Comparison of ENCODE assay signal across 8 cellular contexts in the genomic region with DNA sequence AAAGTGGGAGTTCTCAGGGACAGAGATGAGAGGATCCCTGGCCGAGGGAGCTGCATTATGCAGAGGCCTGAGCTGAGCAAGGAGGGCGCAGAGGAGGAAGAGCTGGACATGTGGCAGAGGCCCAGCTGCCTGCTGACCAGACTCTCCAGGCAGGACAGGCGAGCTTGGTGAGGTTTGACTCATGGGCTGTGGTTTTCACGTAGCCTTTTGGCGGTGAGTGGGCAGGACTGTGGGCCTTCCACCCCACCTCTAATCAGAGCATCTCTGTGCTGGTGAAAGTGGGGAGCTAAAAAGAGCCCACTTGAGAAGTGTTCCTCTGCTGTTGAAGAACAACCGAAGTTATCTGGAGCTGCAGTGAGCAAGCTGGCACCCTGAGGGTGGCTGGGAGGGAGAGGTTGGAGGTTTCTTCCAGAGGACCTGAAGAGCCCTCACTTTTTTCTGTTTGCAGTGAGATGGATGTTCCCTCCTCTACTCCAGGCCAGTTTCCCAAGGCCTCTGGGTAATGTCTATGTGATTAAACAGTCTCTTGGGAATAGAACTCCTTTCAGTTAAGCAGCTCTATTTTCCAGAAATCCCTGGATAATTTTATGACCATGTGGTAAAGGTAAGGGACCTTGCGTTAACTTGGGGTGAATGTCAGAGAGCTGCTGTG. TPM values are rescaled to one million over a fixed set of nuclear protein-coding genes. Genes with fewer than 3 reads are reported as not detected.
DNase-seq lines count a peak whose midpoint lies in the region; ATAC-seq, FAIRE-seq and TF ChIP-seq lines count a peak whose summit lies in the region.
"Had no signal": no experiment of that assay in that cellular context is flagged by ENCODE, and none has a peak within 500 bp of the region (broad histone marks: within the 10 kb centered on the region; RNA-seq: fewer than 3 reads in every experiment).

No MANE protein-coding gene starts in this region.

- no peaks in the 10 kb centered on the region for H3K9me3 ChIP-seq in MG63

- H3K27ac ChIP-seq in coronary artery: peak overlapping the region; percentile 75 to 81
- H3K27ac ChIP-seq in mesendoderm (ENCODE audit: low read depth, low read length): no peak overlapping the region

- H3K36me3 ChIP-seq in MG63 (no peaks in the 10 kb centered on the region), mesendoderm (ENCODE audit: control insufficient read depth, insufficient read depth, low read length) (no peaks in the 10 kb centered on the region)

- H2BK5ac ChIP-seq in mesendoderm (ENCODE audit: low read length): no peak overlapping the region

- H4K5ac ChIP-seq in mesendoderm (ENCODE audit: low read length): no peak overlapping the region

- H3K18ac ChIP-seq in mesendoderm (ENCODE audit: low read length): no peak overlapping the region

- H3K79me2 ChIP-seq in mesendoderm (ENCODE audit: control insufficient read depth, insufficient read depth, low read length): peaks cover 54% of the 10 kb centered on the region

- no peaks in the 10 kb centered on the region for H3K27me3 ChIP-seq in MG63
- H3K27me3 ChIP-seq in mesendoderm (ENCODE audit: insufficient read depth, low read length, poor library complexity): no peaks in the 10 kb centered on the region

- H3K23ac ChIP-seq in mesendoderm (ENCODE audit: low read length): peak overlapping the region; percentile 48

- H3K9ac ChIP-seq in mesendoderm (ENCODE audit: low read length): peak overlapping the region; percentile 32

- no peak overlapping the region for H2BK120ac ChIP-seq in mesendoderm (ENCODE audit: low read depth, low read length)

- peak overlapping the region; percentile 50 for H3K56ac ChIP-seq in mesendoderm (ENCODE audit: low read length)

- no peak for ATAC-seq in GM18519 (IDR thresholded peaks at IDR 0.05; ENCODE audit: low FRiP score, unreplicated experiment)

- no peak overlapping the region for H2AK5ac ChIP-seq in mesendoderm (ENCODE audit: low read length)

- DNase-seq in MG63: peak; percentile 71
- no peak for DNase-seq in coronary artery (ENCODE audit: low spot score)
- no peak for DNase-seq in mesendoderm
- peak; percentile 60 for DNase-seq in ureter (ENCODE audit: low spot score)
- DNase-seq in OCI-M1 (lab: John Stamatoyannopoulos, UW): no peak
- DNase-seq in D721Med (ENCODE audit: insufficient read length, low spot score): no peak
- DNase-seq: NCI-H510A had no signal

- H2BK15ac ChIP-seq in mesendoderm (replicated peaks; ENCODE audit: low read depth): no peak overlapping the region

- H3K4me1 ChIP-seq in mesendoderm (ENCODE audit: control insufficient read depth, low read depth, low read length): peaks cover 13% of the 10 kb centered on the region

- no peak overlapping the region for H3K4ac ChIP-seq in mesendoderm (ENCODE audit: low read depth, low read length)

- TF ChIP-seq CTCF in coronary artery (IDR thresholded peaks at IDR 0.05) (no peak), D721Med (IDR thresholded peaks at IDR 0.05; ENCODE audit: insufficient read depth, missing control alignments) (no peak)

- H3K4me3 ChIP-seq in MG63 (no peak overlapping the region), coronary artery (peak overlapping the region; percentile 22), mesendoderm (ENCODE audit: low read length) (no peak overlapping the region)

- H3K79me1 ChIP-seq in mesendoderm (ENCODE audit: low read length): peaks cover 31% of the 10 kb centered on the region

- no peak overlapping the region for H4K8ac ChIP-seq in mesendoderm (ENCODE audit: low read depth, low read length)

- FAIRE-seq in D721Med (lab: Jason Lieb, UNC): no peak

- WGBS in mesendoderm (ENCODE audit: extremely low coverage, insufficient coverage, low lambda C conversion rate): no CpG with 5 or more reads among the region's 7 CpGs

- no peak overlapping the region for H3K4me2 ChIP-seq in mesendoderm (ENCODE audit: low read length)

RNA-seq across cellular contexts. Expression of a gene that starts 11.9 kb away (rescaled TPM):
- 16.4 and 31.6 TPM in 2 replicates for total RNA-seq in MG63 (2014; rRNA removed; shearing (Covaris generic); ENCODE audit: low replicate concordance)
- polyA plus RNA-seq in mesendoderm (2013, experiment 1 of 2): 41.2 TPM
- 40.6 TPM for polyA plus RNA-seq in mesendoderm (2013, experiment 2 of 2)
- total RNA-seq in ureter: 63.9 TPM

Comparison
In these comparisons a context has a peak if more than half of its experiments do, and no peak if none do; other contexts are left out.
1. DNase-seq: peak in MG63 (single experiment) and ureter (single experiment); none in coronary artery (single experiment), mesendoderm (single experiment), OCI-M1 (single experiment) and D721Med (single experiment).